Comparison of ENCODE assay signal across 20 cellular contexts in genomic region chr6:142760152-142760551, GRCh38.
DNase-seq lines count a peak whose midpoint lies in the region; TF ChIP-seq lines count a peak whose summit lies in the region.
"Had no signal": no experiment of that assay in that cellular context is flagged by ENCODE, and none has a peak within 500 bp of the region (broad histone marks: within the 10 kb centered on the region; RNA-seq: fewer than 3 reads in every experiment).

No MANE protein-coding gene starts in this region.

- intact Hi-C loops in left ventricle myocardium inferior (cut with micrococcal nuclease) = no loop called here

- DNase-seq in AG20443 (ENCODE audit: low spot score) (peak; percentile 70), GM04504 (ENCODE audit: low read depth) (peak; percentile 54), adipocyte (ENCODE audit: low read depth) (peak; percentile 37), glomerular visceral epithelial cell (ENCODE audit: extremely low spot score) (peak; percentile 28), iPS-NIHi11 (ENCODE audit: low spot score) (no peak), left ventricle myocardium inferior (no peak), KBM-7 (no peak), HT-29 (ENCODE audit: low spot score) (no peak)
- DNase-seq: activated gamma-delta T cell treated with Interleukin-2 at 50 U/mL for 16 hours; central memory CD4-positive, alpha-beta T cell; effector memory CD8-positive, alpha-beta T cell; mesendoderm; MV-4-11; NCI-H2107; NCI-H69; right cardiac atrium; stimulated activated CD4-positive, alpha-beta T cell treated with anti-CD3 and anti-CD28 coated beads, Interleukin-1b, Interleukin-23, amount 100 ng/mL, for 48 hours; thyroid gland had no signal

- no peak overlapping the region for H3K27ac ChIP-seq in left ventricle myocardium inferior (replicated peaks)
- H3K27ac ChIP-seq: gastroesophageal sphincter, neural progenitor cell, thyroid gland had no signal

- H3K27me3 ChIP-seq in adipocyte (replicated peaks; ENCODE audit: control insufficient read depth, insufficient read depth, low read length) = no peaks in the 10 kb centered on the region
- H3K27me3 ChIP-seq in left ventricle myocardium inferior (ENCODE audit: low read depth) = no peaks in the 10 kb centered on the region
- H3K27me3 ChIP-seq: gastroesophageal sphincter, neural progenitor cell, thyroid gland had no signal

- no peak overlapping the region for H3K9ac ChIP-seq in adipocyte (ENCODE audit: low read length)
- H3K9ac ChIP-seq: neural progenitor cell had no signal

- H3K4me1 ChIP-seq in adipocyte (ENCODE audit: control insufficient read depth, insufficient read depth, low read length) (peaks cover 16% of the 10 kb centered on the region), left ventricle myocardium inferior (peaks cover 38% of the 10 kb centered on the region)
- H3K4me1 ChIP-seq: gastroesophageal sphincter, neural progenitor cell, thyroid gland had no signal

- no peak for TF ChIP-seq CTCF in left ventricle myocardium inferior (IDR thresholded peaks at IDR 0.05; ENCODE audit: borderline replicate concordance)

- no peak overlapping the region for H3K4me3 ChIP-seq in adipocyte (ENCODE audit: low read length)
- no peak overlapping the region for H3K4me3 ChIP-seq in left ventricle myocardium inferior
- H3K4me3 ChIP-seq: gastroesophageal sphincter, neural progenitor cell, thyroid gland had no signal

- H3K9me3 ChIP-seq in adipocyte (ENCODE audit: control insufficient read depth, low read length) (no peaks in the 10 kb centered on the region), left ventricle myocardium inferior (replicated peaks) (no peaks in the 10 kb centered on the region)
- H3K9me3 ChIP-seq: gastroesophageal sphincter, thyroid gland had no signal

- H3K36me3 ChIP-seq in adipocyte (ENCODE audit: control insufficient read depth, insufficient read depth, low read length, severe bottlenecking) (peaks cover 34% of the 10 kb centered on the region), left ventricle myocardium inferior (peaks cover 56% of the 10 kb centered on the region)
- H3K36me3 ChIP-seq: neural progenitor cell had no signal

- in situ Hi-C loops in KBM-7 (cut with MboI; ENCODE audit: low pct_unique_long_range_greater_than_20kb, low sequenced_read_pairs) = no loop called here

Comparison
In these comparisons a context has a peak if more than half of its experiments do, and no peak if none do; other contexts are left out.
1. DNase-seq: peak in AG20443 (single experiment), GM04504 (single experiment), adipocyte (single experiment) and glomerular visceral epithelial cell (single experiment); none in iPS-NIHi11 (single experiment), left ventricle myocardium inferior (single experiment), KBM-7 (single experiment) and HT-29 (single experiment).